ENCODE assay signal across 23 cellular contexts in the genomic region with DNA sequence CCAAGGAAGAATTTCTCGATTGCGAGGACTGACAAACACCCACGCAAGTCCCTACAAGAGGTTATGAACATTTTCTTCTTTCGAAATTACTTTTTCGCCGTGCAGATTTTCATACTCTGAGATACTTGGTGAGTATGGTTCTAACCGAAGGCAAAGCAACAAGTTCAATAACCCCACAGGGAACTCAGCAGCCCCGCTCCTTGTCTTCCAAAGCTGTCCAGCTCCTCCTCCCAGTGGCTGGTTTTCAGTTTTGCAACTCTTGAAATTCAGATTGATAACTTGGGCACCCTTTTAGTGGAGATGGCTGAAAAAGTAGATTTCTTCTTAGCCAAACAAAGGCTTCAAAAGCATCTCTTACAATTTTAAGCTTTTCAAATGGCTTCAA.
DNase-seq lines count a peak whose midpoint lies in the region; ATAC-seq and TF ChIP-seq lines count a peak whose summit lies in the region.
"Had no signal": no experiment of that assay in that cellular context is flagged by ENCODE, and none has a peak within 500 bp of the region (broad histone marks: within the 10 kb centered on the region; RNA-seq: fewer than 3 reads in every experiment).

No MANE protein-coding gene starts in this region.

- H3K27me3 ChIP-seq in ascending aorta (no peaks in the 10 kb centered on the region), right atrium auricular region (no peaks in the 10 kb centered on the region), suprapubic skin (no peaks in the 10 kb centered on the region)
- H3K27me3 ChIP-seq: neural progenitor cell, right lobe of liver had no signal

- peaks cover 0 to 6% of the 10 kb centered on the region in 2 donors for H3K4me1 ChIP-seq in ascending aorta
- H3K4me1 ChIP-seq in right atrium auricular region, result peaks cover 0 to 10% of the 10 kb centered on the region in 2 donors
- peaks cover 5% of the 10 kb centered on the region for H3K4me1 ChIP-seq in suprapubic skin
- H3K4me1 ChIP-seq: Caco-2, neural progenitor cell, right lobe of liver had no signal

- no peaks in the 10 kb centered on the region for H3K36me3 ChIP-seq in ascending aorta
- H3K36me3 ChIP-seq in right atrium auricular region, result no peaks in the 10 kb centered on the region
- H3K36me3 ChIP-seq in suprapubic skin, result no peaks in the 10 kb centered on the region
- H3K36me3 ChIP-seq: neural progenitor cell, right lobe of liver had no signal

- CTCF ChIA-PET in WTC11 (lab: Charles Lee), result interaction anchor here (0.6 to 0.9 kb wide), 3 partner anchors 28 to 159 kb away, joined by 3 to 4 read pairs (median 3); no protein-coding TSS in a partner anchor

- ATAC-seq in GM21381 (IDR thresholded peaks at IDR 0.05; ENCODE audit: unreplicated experiment), result no peak
- no peak for ATAC-seq in WTC11

- TF ChIP-seq CTCF in ascending aorta (IDR thresholded peaks at IDR 0.05) (no peak), right atrium auricular region (IDR thresholded peaks at IDR 0.05) (peak in 1 of 2 donors; percentile 32), suprapubic skin (IDR thresholded peaks at IDR 0.05) (no peak), WTC11 (IDR thresholded peaks at IDR 0.05) (no peak)

- DNase-seq in CD1c-positive myeloid dendritic cell (ENCODE audit: extremely low spot score) (peak; percentile 13), ascending aorta (ENCODE audit: low spot score in 2 of 2) (no peak), right atrium auricular region (ENCODE audit: low spot score) (no peak), suprapubic skin (ENCODE audit: low spot score in 2 of 2) (no peak), COLO668 (lab: John Stamatoyannopoulos, UW; ENCODE audit: unreplicated experiment) (no peak), WTC11 (ENCODE audit: low spot score) (no peak)
- DNase-seq: activated CD4-positive, alpha-beta memory T cell treated with anti-CD3 and anti-CD28 coated beads, Interleukin-2, amount 10 ng/mL, durations not matched to agents 7 days and 5 days; activated CD4-positive, alpha-beta T cell treated with anti-CD3 and anti-CD28 coated beads for 1 hour; Caco-2; caudate nucleus; GF-D8; mammary epithelial cell; NCI-H1105 treated with DMSO at 0.1 percent for 48 hours; NCI-H2029 treated with DMSO at 0.1 percent for 48 hours; NCI-H2227 treated with DMSO at 0.1 percent for 48 hours; NCI-H748 treated with DMSO at 0.1 percent for 48 hours; right lobe of liver; stimulated activated naive CD4-positive, alpha-beta T cell had no signal

- H3K9me3 ChIP-seq in ascending aorta (no peaks in the 10 kb centered on the region), right atrium auricular region (no peaks in the 10 kb centered on the region), suprapubic skin (no peaks in the 10 kb centered on the region)
- H3K9me3 ChIP-seq: Caco-2, right lobe of liver had no signal

- no peak overlapping the region for H3K4me3 ChIP-seq in ascending aorta
- no peak overlapping the region for H3K4me3 ChIP-seq in right atrium auricular region
- no peak overlapping the region for H3K4me3 ChIP-seq in suprapubic skin
- H3K4me3 ChIP-seq: neural progenitor cell, right lobe of liver had no signal

- no peak for TF ChIP-seq EP300 in suprapubic skin (IDR thresholded peaks at IDR 0.05)

- H3K4me3 Mint-ChIP-seq in WTC11, result no peak overlapping the region
- H3K4me3 Mint-ChIP-seq: activated CD4-positive, alpha-beta memory T cell treated with anti-CD3 and anti-CD28 coated beads, Interleukin-2, amount 10 ng/mL, durations not matched to agents 7 days and 5 days; activated naive CD8-positive, alpha-beta T cell; neural progenitor cell; T-helper 1 cell treated with Interleukin-12 subunit alpha and Interleukin-12 subunit beta and Interleukin-4 antibody, amounts not matched to agents 30 μg/mL and 1 μg/mL, for 36 hours had no signal

- H3K27ac ChIP-seq in ascending aorta (peak overlapping the region; percentile 45 to 73), right atrium auricular region (peak overlapping the region; percentile 45 to 64), suprapubic skin (peak overlapping the region; percentile 50)
- H3K27ac ChIP-seq: neural progenitor cell, right lobe of liver had no signal

- POLR2A ChIA-PET in WTC11 (lab: Charles Lee), result no interaction called here

- H3K27ac Mint-ChIP-seq in WTC11, result no peak overlapping the region
- H3K27ac Mint-ChIP-seq: activated CD4-positive, alpha-beta memory T cell treated with anti-CD3 and anti-CD28 coated beads, Interleukin-2, amount 10 ng/mL, durations not matched to agents 7 days and 5 days; activated naive CD8-positive, alpha-beta T cell; activated T-helper 2 cell treated with anti-CD3 and anti-CD28 coated beads, Interferon-gamma antibody, Interleukin-2, Interleukin-4, amounts not matched to agents 10 μg/mL and 5 μg/mL and 100 μg/mL, durations not matched to agents 14 hours and 24 hours and 36 hours; neural progenitor cell; T-helper 1 cell treated with Interleukin-12 subunit alpha and Interleukin-12 subunit beta and Interleukin-4 antibody, amounts not matched to agents 30 μg/mL and 1 μg/mL, for 36 hours had no signal

- no peaks in the 10 kb centered on the region for H3K36me3 Mint-ChIP-seq in WTC11
- H3K36me3 Mint-ChIP-seq: activated naive CD8-positive, alpha-beta T cell; neural progenitor cell had no signal

- intact Hi-C loops in ascending aorta (cut with DNase I), result no loop called here

- 77% methylated on average over 8 of the region's 8 CpGs for WGBS in suprapubic skin

- peaks cover 28% of the 10 kb centered on the region for H3K9me3 Mint-ChIP-seq in WTC11
- H3K9me3 Mint-ChIP-seq: activated CD4-positive, alpha-beta memory T cell treated with anti-CD3 and anti-CD28 coated beads, Interleukin-2, amount 10 ng/mL, durations not matched to agents 7 days and 5 days; activated T-helper 2 cell treated with anti-CD3 and anti-CD28 coated beads, Interferon-gamma antibody, Interleukin-2, Interleukin-4, amounts not matched to agents 10 μg/mL and 5 μg/mL and 100 μg/mL, durations not matched to agents 14 hours and 24 hours and 36 hours; neural progenitor cell; T-helper 1 cell treated with Interleukin-12 subunit alpha and Interleukin-12 subunit beta and Interleukin-4 antibody, amounts not matched to agents 30 μg/mL and 1 μg/mL, for 36 hours had no signal

- peaks cover 18% of the 10 kb centered on the region for H3K4me1 Mint-ChIP-seq in WTC11
- H3K4me1 Mint-ChIP-seq: activated CD4-positive, alpha-beta memory T cell treated with anti-CD3 and anti-CD28 coated beads, Interleukin-2, amount 10 ng/mL, durations not matched to agents 7 days and 5 days; neural progenitor cell had no signal

- TF ChIP-seq POLR2A in suprapubic skin (IDR thresholded peaks at IDR 0.05), result no peak

- H3K27me3 Mint-ChIP-seq in WTC11 (ENCODE audit: low read depth), result no peaks in the 10 kb centered on the region; the same call in 1 of the 2 replicates

TF ChIP-seq in WTC11, 78 proteins besides CTCF, POLR2A, EP300 and RAD21:
- no peak for TF ChIP-seq MXD4 (CRISPR knock-in tag; IDR thresholded peaks at IDR 0.05; ENCODE audit: borderline replicate concordance)
- TF ChIP-seq CREB1 (CRISPR knock-in tag; IDR thresholded peaks at IDR 0.05), result no peak
- TF ChIP-seq NFATC4 (CRISPR knock-in tag; IDR thresholded peaks at IDR 0.05), result no peak
- TF ChIP-seq, protein P1, sequence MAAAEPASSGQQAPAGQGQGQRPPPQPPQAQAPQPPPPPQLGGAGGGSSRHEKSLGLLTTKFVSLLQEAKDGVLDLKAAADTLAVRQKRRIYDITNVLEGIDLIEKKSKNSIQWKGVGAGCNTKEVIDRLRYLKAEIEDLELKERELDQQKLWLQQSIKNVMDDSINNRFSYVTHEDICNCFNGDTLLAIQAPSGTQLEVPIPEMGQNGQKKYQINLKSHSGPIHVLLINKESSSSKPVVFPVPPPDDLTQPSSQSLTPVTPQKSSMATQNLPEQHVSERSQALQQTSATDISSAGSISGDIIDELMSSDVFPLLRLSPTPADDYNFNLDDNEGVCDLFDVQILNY (CRISPR knock-in tag; IDR thresholded peaks at IDR 0.05), result no peak
- TF ChIP-seq SMAD3 (CRISPR knock-in tag; IDR thresholded peaks at IDR 0.05; ENCODE audit: borderline replicate concordance), result no peak
- no peak for TF ChIP-seq GTF2I (CRISPR knock-in tag; conservative IDR thresholded peaks at IDR 0.05)
- no peak for TF ChIP-seq SP1 (CRISPR knock-in tag; conservative IDR thresholded peaks at IDR 0.05)
- TF ChIP-seq, protein P2, sequence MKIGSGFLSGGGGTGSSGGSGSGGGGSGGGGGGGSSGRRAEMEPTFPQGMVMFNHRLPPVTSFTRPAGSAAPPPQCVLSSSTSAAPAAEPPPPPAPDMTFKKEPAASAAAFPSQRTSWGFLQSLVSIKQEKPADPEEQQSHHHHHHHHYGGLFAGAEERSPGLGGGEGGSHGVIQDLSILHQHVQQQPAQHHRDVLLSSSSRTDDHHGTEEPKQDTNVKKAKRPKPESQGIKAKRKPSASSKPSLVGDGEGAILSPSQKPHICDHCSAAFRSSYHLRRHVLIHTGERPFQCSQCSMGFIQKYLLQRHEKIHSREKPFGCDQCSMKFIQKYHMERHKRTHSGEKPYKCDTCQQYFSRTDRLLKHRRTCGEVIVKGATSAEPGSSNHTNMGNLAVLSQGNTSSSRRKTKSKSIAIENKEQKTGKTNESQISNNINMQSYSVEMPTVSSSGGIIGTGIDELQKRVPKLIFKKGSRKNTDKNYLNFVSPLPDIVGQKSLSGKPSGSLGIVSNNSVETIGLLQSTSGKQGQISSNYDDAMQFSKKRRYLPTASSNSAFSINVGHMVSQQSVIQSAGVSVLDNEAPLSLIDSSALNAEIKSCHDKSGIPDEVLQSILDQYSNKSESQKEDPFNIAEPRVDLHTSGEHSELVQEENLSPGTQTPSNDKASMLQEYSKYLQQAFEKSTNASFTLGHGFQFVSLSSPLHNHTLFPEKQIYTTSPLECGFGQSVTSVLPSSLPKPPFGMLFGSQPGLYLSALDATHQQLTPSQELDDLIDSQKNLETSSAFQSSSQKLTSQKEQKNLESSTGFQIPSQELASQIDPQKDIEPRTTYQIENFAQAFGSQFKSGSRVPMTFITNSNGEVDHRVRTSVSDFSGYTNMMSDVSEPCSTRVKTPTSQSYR (CRISPR knock-in tag; IDR thresholded peaks at IDR 0.05), result no peak
- TF ChIP-seq, protein P3, sequence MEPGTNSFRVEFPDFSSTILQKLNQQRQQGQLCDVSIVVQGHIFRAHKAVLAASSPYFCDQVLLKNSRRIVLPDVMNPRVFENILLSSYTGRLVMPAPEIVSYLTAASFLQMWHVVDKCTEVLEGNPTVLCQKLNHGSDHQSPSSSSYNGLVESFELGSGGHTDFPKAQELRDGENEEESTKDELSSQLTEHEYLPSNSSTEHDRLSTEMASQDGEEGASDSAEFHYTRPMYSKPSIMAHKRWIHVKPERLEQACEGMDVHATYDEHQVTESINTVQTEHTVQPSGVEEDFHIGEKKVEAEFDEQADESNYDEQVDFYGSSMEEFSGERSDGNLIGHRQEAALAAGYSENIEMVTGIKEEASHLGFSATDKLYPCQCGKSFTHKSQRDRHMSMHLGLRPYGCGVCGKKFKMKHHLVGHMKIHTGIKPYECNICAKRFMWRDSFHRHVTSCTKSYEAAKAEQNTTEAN (CRISPR knock-in tag; IDR thresholded peaks at IDR 0.05), result no peak
- TF ChIP-seq ELF4 (CRISPR knock-in tag; IDR thresholded peaks at IDR 0.05; ENCODE audit: low read depth), result no peak
TF ChIP-seq in WTC11: peak in this region for 0.
